ENCODE assay signal across 25 cellular contexts in the genomic region with DNA sequence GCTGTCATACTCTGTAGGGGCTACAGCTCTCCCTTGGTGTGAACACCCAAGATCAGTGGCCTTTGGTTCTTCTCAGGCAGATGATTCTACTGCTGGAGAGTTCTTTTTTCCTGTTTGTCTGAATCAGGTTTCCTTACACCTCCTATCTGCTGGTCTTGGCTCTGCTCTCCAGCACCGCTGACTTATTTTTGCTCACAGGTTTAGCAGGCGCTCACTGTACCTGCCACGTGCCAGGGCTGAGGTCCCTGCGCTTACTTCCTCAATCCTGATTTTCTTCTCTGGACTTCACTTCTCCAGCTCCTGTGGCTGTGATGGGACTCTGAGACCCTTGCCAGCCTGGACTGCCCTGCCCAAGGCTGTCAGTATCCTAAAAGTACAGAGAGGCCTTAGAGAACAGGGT.
"Had no signal": no experiment of that assay in that cellular context is flagged by ENCODE, and none has a peak within 500 bp of the region (broad histone marks: within the 10 kb centered on the region; RNA-seq: fewer than 3 reads in every experiment).

No MANE protein-coding gene starts in this region.

- H3K36me3 ChIP-seq: left lung, lower lobe of right lung, neural progenitor cell, neutrophil, right atrium auricular region, right lobe of liver, stomach, suprapubic skin, tibial nerve, vagina had no signal

- H3K4me1 ChIP-seq: left lung, lower lobe of right lung, neural progenitor cell, parathyroid adenoma, right atrium auricular region, right lobe of liver, stomach, suprapubic skin, tibial nerve, vagina had no signal

- DNase-seq: hippocampal formation; kidney; left colon; lower lobe of right lung; mammary epithelial cell; mesenchymal stem cell; naive B cell; natural killer cell; nephron progenitor cell; occipital lobe; right lobe of liver; stimulated activated CD4-positive, alpha-beta T cell treated with anti-CD3 and anti-CD28 coated beads, Interleukin-1b, Interleukin-23, amount 100 ng/mL, for 48 hours; stimulated activated CD4-positive, alpha-beta T cell treated with anti-CD3 and anti-CD28 coated beads, Interleukin-2, amount 100 ng/mL, for 48 hours; stimulated activated naive B cell treated with anti-CD40 and anti-IgM and Interleukin-4, amounts not matched to agents 10 μg/mL and 1 μg/mL and 100 μg/mL, for 72 hours; stimulated activated naive CD8-positive, alpha-beta T cell treated with anti-CD3 and anti-CD28 coated beads, Interleukin-15, Interleukin-2, amounts not matched to agents 100 U/mL and 50 U/mL, for 24 hours; stomach had no signal

- ATAC-seq: left lung; lower lobe of right lung; natural killer cell; right lobe of liver; stimulated activated naive B cell treated with anti-CD40 and anti-IgM and Interleukin-4, amounts not matched to agents 10 μg/mL and 1 μg/mL and 100 μg/mL, for 72 hours; stimulated activated naive CD8-positive, alpha-beta T cell treated with anti-CD3 and anti-CD28 coated beads, Interleukin-15, Interleukin-2, amounts not matched to agents 100 U/mL and 50 U/mL, for 24 hours had no signal

- H3K27me3 ChIP-seq: neural progenitor cell, right atrium auricular region, right lobe of liver, stomach, suprapubic skin, tibial nerve, vagina had no signal

- H3K27ac ChIP-seq: left lung, lower lobe of right lung, neural progenitor cell, neutrophil, parathyroid adenoma, right atrium auricular region, right lobe of liver, stomach, suprapubic skin, tibial nerve, vagina had no signal

- H3K4me3 ChIP-seq: left lung, lower lobe of right lung, neural progenitor cell, right atrium auricular region, right lobe of liver, smooth muscle cell, stomach, suprapubic skin, tibial nerve, vagina had no signal

- H3K9me3 ChIP-seq: left lung, lower lobe of right lung, neutrophil, right atrium auricular region, right lobe of liver, stomach, suprapubic skin, vagina had no signal
